In genomic region chr2:216777637-216778273, GRCh38 we compare ENCODE assay signal across 1 cellular context.
TF ChIP-seq lines count a peak whose summit lies in the region.

No MANE protein-coding gene starts in this region.

TF ChIP-seq in K562, 482 proteins besides CTCF, POLR2A, EP300 and RAD21 (continued from another document):
- TF ChIP-seq THRA (IDR thresholded peaks at IDR 0.05), result no peak
- TF ChIP-seq GABPA (tag; conservative IDR thresholded peaks at IDR 0.05; ENCODE audit: low read depth), result no peak
- no peak for TF ChIP-seq TGIF2 (CRISPR knock-in tag; IDR thresholded peaks at IDR 0.05)
- TF ChIP-seq, protein P1, sequence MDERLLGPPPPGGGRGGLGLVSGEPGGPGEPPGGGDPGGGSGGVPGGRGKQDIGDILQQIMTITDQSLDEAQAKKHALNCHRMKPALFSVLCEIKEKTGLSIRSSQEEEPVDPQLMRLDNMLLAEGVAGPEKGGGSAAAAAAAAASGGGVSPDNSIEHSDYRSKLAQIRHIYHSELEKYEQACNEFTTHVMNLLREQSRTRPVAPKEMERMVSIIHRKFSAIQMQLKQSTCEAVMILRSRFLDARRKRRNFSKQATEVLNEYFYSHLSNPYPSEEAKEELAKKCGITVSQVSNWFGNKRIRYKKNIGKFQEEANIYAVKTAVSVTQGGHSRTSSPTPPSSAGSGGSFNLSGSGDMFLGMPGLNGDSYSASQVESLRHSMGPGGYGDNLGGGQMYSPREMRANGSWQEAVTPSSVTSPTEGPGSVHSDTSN (CRISPR knock-in tag; IDR thresholded peaks at IDR 0.05; ENCODE audit: low read depth), result no peak
- TF ChIP-seq, protein P1 (tag; conservative IDR thresholded peaks at IDR 0.05; ENCODE audit: low read depth), result 0 out of 2 replicates have a peak, but pooled peaks have one; percentile 23
- TF ChIP-seq ZEB2 (IDR thresholded peaks at IDR 0.05), result 0 out of 2 replicates have a peak, but pooled peaks have one; percentile 41
- TF ChIP-seq SP2 (IDR thresholded peaks at IDR 0.05; ENCODE audit: extremely low read depth, low read depth, low read length, poor library complexity, severe bottlenecking), result no peak
- TF ChIP-seq SNRNP70 (optimal IDR thresholded peaks at IDR 0.05; ENCODE audit: low read depth, low read length), result no peak
- TF ChIP-seq MAZ (CRISPR knock-in tag; conservative IDR thresholded peaks at IDR 0.05 in 1 of 2, IDR thresholded peaks at IDR 0.05 in 1 of 2), result 0 out of 4 replicates have a peak, but pooled peaks of 1 of the 2 experiments have one; percentile 24
- TF ChIP-seq TEAD4 (IDR thresholded peaks at IDR 0.05; ENCODE audit: low read length), result 0 out of 2 replicates have a peak, but pooled peaks have one; percentile 38
- TF ChIP-seq TEAD4 (CRISPR knock-in tag; IDR thresholded peaks at IDR 0.05; ENCODE audit: borderline replicate concordance), result no peak
- TF ChIP-seq, protein P2, sequence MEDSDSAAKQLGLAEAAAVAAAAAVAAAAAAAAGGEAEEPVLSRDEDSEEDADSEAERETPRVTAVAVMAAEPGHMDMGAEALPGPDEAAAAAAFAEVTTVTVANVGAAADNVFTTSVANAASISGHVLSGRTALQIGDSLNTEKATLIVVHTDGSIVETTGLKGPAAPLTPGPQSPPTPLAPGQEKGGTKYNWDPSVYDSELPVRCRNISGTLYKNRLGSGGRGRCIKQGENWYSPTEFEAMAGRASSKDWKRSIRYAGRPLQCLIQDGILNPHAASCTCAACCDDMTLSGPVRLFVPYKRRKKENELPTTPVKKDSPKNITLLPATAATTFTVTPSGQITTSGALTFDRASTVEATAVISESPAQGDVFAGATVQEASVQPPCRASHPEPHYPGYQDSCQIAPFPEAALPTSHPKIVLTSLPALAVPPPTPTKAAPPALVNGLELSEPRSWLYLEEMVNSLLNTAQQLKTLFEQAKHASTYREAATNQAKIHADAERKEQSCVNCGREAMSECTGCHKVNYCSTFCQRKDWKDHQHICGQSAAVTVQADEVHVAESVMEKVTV (CRISPR knock-in tag; IDR thresholded peaks at IDR 0.05), result peak; percentile 82
- TF ChIP-seq NR4A1 (CRISPR knock-in tag; IDR thresholded peaks at IDR 0.05), result no peak
- no peak for TF ChIP-seq NR4A1 (tag; IDR thresholded peaks at IDR 0.05)
- TF ChIP-seq, protein P3, sequence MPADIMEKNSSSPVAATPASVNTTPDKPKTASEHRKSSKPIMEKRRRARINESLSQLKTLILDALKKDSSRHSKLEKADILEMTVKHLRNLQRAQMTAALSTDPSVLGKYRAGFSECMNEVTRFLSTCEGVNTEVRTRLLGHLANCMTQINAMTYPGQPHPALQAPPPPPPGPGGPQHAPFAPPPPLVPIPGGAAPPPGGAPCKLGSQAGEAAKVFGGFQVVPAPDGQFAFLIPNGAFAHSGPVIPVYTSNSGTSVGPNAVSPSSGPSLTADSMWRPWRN (IDR thresholded peaks at IDR 0.05; ENCODE audit: low read depth), result no peak
- TF ChIP-seq NFIC (IDR thresholded peaks at IDR 0.05), result 0 out of 2 replicates have a peak, but pooled peaks have one; percentile 17
- TF ChIP-seq, protein P4, sequence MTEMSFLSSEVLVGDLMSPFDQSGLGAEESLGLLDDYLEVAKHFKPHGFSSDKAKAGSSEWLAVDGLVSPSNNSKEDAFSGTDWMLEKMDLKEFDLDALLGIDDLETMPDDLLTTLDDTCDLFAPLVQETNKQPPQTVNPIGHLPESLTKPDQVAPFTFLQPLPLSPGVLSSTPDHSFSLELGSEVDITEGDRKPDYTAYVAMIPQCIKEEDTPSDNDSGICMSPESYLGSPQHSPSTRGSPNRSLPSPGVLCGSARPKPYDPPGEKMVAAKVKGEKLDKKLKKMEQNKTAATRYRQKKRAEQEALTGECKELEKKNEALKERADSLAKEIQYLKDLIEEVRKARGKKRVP (CRISPR knock-in tag; IDR thresholded peaks at IDR 0.05), result no peak
